ENCODE assay signal across 38 cellular contexts in the genomic region with DNA sequence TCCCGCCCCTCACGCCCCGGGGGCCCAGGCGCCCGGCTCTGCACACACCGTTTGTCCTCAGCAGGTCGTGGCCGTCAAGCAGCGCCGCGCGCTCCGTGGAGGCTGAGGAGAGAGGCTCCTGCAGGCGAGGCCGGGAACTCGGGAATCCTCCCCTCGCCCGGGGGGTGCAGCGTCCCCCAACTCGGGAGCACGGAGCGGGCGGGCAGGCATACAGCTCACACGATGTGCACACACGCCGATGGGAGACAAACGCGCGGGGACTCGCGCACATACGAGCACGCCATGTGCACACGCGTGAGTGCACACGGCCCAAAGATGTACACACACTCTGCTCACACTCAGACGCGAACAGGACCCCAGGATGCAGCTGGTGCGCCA. TPM values are rescaled to one million over a fixed set of nuclear protein-coding genes. Genes with fewer than 3 reads are reported as not detected.
"Had no signal": no experiment of that assay in that cellular context is flagged by ENCODE, and none has a peak within 500 bp of the region (broad histone marks: within the 10 kb centered on the region; RNA-seq: fewer than 3 reads in every experiment).

No MANE protein-coding gene starts in this region.

- H3K27ac Mint-ChIP-seq: activated CD8-positive, alpha-beta T cell treated with anti-CD3 and anti-CD28 coated beads for 36 hours; activated naive CD8-positive, alpha-beta T cell treated with anti-CD3 and anti-CD28 coated beads for 36 hours; activated T-cell treated with anti-CD3 and anti-CD28 coated beads, Interleukin-2, amount 50 U/mL, for 72 hours; activated T-helper 17 cell treated with anti-CD3 and anti-CD28 coated beads, Interleukin-2, amount 50 U/mL, for 72 hours had no signal

- H3K9me3 Mint-ChIP-seq: activated CD8-positive, alpha-beta T cell treated with anti-CD3 and anti-CD28 coated beads for 36 hours; activated naive CD8-positive, alpha-beta T cell treated with anti-CD3 and anti-CD28 coated beads for 36 hours; activated T-cell treated with anti-CD3 and anti-CD28 coated beads, Interleukin-2, amount 50 U/mL, for 72 hours; activated T-helper 17 cell treated with anti-CD3 and anti-CD28 coated beads, Interleukin-2, amount 50 U/mL, for 72 hours had no signal

- H3K36me3 Mint-ChIP-seq: activated naive CD8-positive, alpha-beta T cell treated with anti-CD3 and anti-CD28 coated beads for 36 hours had no signal

- H3K9me3 ChIP-seq: Peyer's patch had no signal

- H3K36me3 ChIP-seq: cardiac muscle cell, Peyer's patch had no signal

- H3K4me3 Mint-ChIP-seq: activated CD8-positive, alpha-beta T cell treated with anti-CD3 and anti-CD28 coated beads for 36 hours; activated T-cell treated with anti-CD3 and anti-CD28 coated beads, Interleukin-2, amount 50 U/mL, for 72 hours; activated T-helper 17 cell treated with anti-CD3 and anti-CD28 coated beads, Interleukin-2, amount 50 U/mL, for 72 hours had no signal

- H3K27ac ChIP-seq: cardiac muscle cell, Peyer's patch, VCaP had no signal

- ATAC-seq: activated CD8-positive, alpha-beta T cell treated with anti-CD3 and anti-CD28 coated beads for 36 hours; activated T-cell treated with anti-CD3 and anti-CD28 coated beads, Interleukin-2, amount 50 U/mL, for 72 hours; activated T-helper 17 cell treated with anti-CD3 and anti-CD28 coated beads, Interleukin-2, amount 50 U/mL, for 72 hours; PC-3 had no signal

- DNase-seq: activated CD4-positive, alpha-beta T cell treated with anti-CD3 and anti-CD28 coated beads for 1 hour; activated CD4-positive, alpha-beta T cell treated with anti-CD3 and anti-CD28 coated beads for 48 hours; activated CD4-positive, alpha-beta T cell treated with anti-CD3 and anti-CD28 coated beads, Interleukin-2, amount 50 U/mL, for 4 hours; activated CD4-positive, CD25-positive, alpha-beta regulatory T cell; activated CD8-positive, alpha-beta T cell treated with anti-CD3 and anti-CD28 coated beads for 36 hours; activated effector memory CD4-positive, alpha-beta T cell treated with anti-CD3 and anti-CD28 coated beads, Interleukin-2, amount 50 U/mL, for 16 hours; activated naive CD4-positive, alpha-beta T cell; activated naive CD4-positive, alpha-beta T cell treated with anti-CD3 and anti-CD28 coated beads, Interleukin-2, amount 50 U/mL, for 16 hours; activated naive CD8-positive, alpha-beta T cell treated with anti-CD3 and anti-CD28 coated beads for 36 hours; activated T-cell treated with anti-CD3 and anti-CD28 coated beads, Interleukin-2, amount 50 U/mL, for 1 hour; activated T-cell treated with anti-CD3 and anti-CD28 coated beads, Interleukin-2, amount 50 U/mL, for 72 hours; amniotic stem cell; Karpas-422; KBM-7; NCI-H1048; NCI-H1105 treated with DMSO at 0.1 percent for 48 hours; NCI-H1436; NCI-H1694; NCI-H1930; NCI-H2081 treated with DMSO at 0.1 percent for 48 hours; NCI-H226; NCI-H446 treated with DMSO at 0.1 percent for 48 hours; NCI-H524 treated with DMSO at 0.1 percent for 48 hours; NCI-H748 treated with DMSO at 0.1 percent for 48 hours; NK-92 treated with Interleukin-12 subunit alpha and Interleukin-12 subunit beta, amount 100 ng/mL, for 24 hours; PC-3; Peyer's patch; RPMI8226; SW 1271; T-helper 1 cell; T-helper 2 cell; T-helper 9 cell had no signal

- H3K4me3 ChIP-seq: cardiac muscle cell, Peyer's patch had no signal

- H3K4me1 Mint-ChIP-seq: activated T-helper 17 cell treated with anti-CD3 and anti-CD28 coated beads, Interleukin-2, amount 50 U/mL, for 72 hours had no signal

RNA-seq across cellular contexts. Expression of gene CLEC4G, which starts 0.7 kb away (rescaled TPM):
- total RNA-seq: activated CD8-positive, alpha-beta memory T cell treated with anti-CD3 and anti-CD28 coated beads for 36 hours; activated CD8-positive, alpha-beta T cell treated with anti-CD3 and anti-CD28 coated beads for 36 hours; activated naive CD8-positive, alpha-beta T cell treated with anti-CD3 and anti-CD28 coated beads for 36 hours; activated T-cell treated with anti-CD3 and anti-CD28 coated beads, Interleukin-2, amount 50 U/mL, for 72 hours; activated T-helper 17 cell treated with anti-CD3 and anti-CD28 coated beads, Interleukin-2, amount 50 U/mL, for 72 hours; cardiac muscle cell; MCF 10A; PC-3 had no signal
- polyA plus RNA-seq: cardiac muscle cell had no signal

RNA-seq across cellular contexts. Expression of gene CD209, which starts 16.1 kb away (rescaled TPM):
- total RNA-seq: activated CD8-positive, alpha-beta memory T cell treated with anti-CD3 and anti-CD28 coated beads for 36 hours; activated CD8-positive, alpha-beta T cell treated with anti-CD3 and anti-CD28 coated beads for 36 hours; activated naive CD8-positive, alpha-beta T cell treated with anti-CD3 and anti-CD28 coated beads for 36 hours; activated T-cell treated with anti-CD3 and anti-CD28 coated beads, Interleukin-2, amount 50 U/mL, for 72 hours; activated T-helper 17 cell treated with anti-CD3 and anti-CD28 coated beads, Interleukin-2, amount 50 U/mL, for 72 hours; cardiac muscle cell; MCF 10A; PC-3 had no signal
- polyA plus RNA-seq: cardiac muscle cell had no signal

RNA-seq across cellular contexts. Expression of gene FCER2, which starts 29.3 kb away (rescaled TPM):
- total RNA-seq: cardiac muscle cell, MCF 10A, PC-3 had no signal
- polyA plus RNA-seq: aorta, cardiac muscle cell had no signal

RNA-seq across cellular contexts. Expression of gene CLEC4M, which starts 31.8 kb away (rescaled TPM):
- total RNA-seq: activated CD8-positive, alpha-beta memory T cell treated with anti-CD3 and anti-CD28 coated beads for 36 hours; activated CD8-positive, alpha-beta T cell treated with anti-CD3 and anti-CD28 coated beads for 36 hours; activated naive CD8-positive, alpha-beta T cell treated with anti-CD3 and anti-CD28 coated beads for 36 hours; activated T-cell treated with anti-CD3 and anti-CD28 coated beads, Interleukin-2, amount 50 U/mL, for 72 hours; activated T-helper 17 cell treated with anti-CD3 and anti-CD28 coated beads, Interleukin-2, amount 50 U/mL, for 72 hours; aorta; MCF 10A; PC-3; Peyer's patch had no signal
